Comparison of ENCODE assay signal across 19 cellular contexts in genomic region chr1:227913969-227914791, GRCh38. TPM values are rescaled to one million over a fixed set of nuclear protein-coding genes. Genes with fewer than 3 reads are reported as not detected.
A peak's percentile ranks its signal among the peaks of the same experiment; 100 is the strongest.
DNase-seq lines count a peak whose midpoint lies in the region; ATAC-seq, FAIRE-seq and TF ChIP-seq lines count a peak whose summit lies in the region.
"Had no signal": no experiment of that assay in that cellular context is flagged by ENCODE, and none has a peak within 500 bp of the region (broad histone marks: within the 10 kb centered on the region; RNA-seq: fewer than 3 reads in every experiment).

No MANE protein-coding gene starts in this region.

- no peaks in the 10 kb centered on the region for H3K27me3 ChIP-seq in A673 (replicated peaks; ENCODE audit: insufficient read depth, low read depth, low read length, poor library complexity)
- H3K27me3 ChIP-seq in HUES6 (ENCODE audit: control insufficient read depth, insufficient read depth, low read length) = no peaks in the 10 kb centered on the region
- H3K27me3 ChIP-seq: foreskin keratinocyte had no signal

- no peaks in the 10 kb centered on the region for H3K9me3 Mint-ChIP-seq in activated T-cell treated with anti-CD3 and anti-CD28 coated beads, Interleukin-2, amount 50 U/mL, for 4 hours
- H3K9me3 Mint-ChIP-seq: activated naive CD8-positive, alpha-beta T cell treated with anti-CD3 and anti-CD28 coated beads for 36 hours had no signal

- peaks cover 2% of the 10 kb centered on the region for H3K27me3 Mint-ChIP-seq in T-helper 17 cell
- no peaks in the 10 kb centered on the region for H3K27me3 Mint-ChIP-seq in activated T-cell treated with anti-CD3 and anti-CD28 coated beads, Interleukin-2, amount 50 U/mL, for 4 hours (ENCODE audit: low read depth)
- H3K27me3 Mint-ChIP-seq: activated naive CD8-positive, alpha-beta T cell treated with anti-CD3 and anti-CD28 coated beads for 36 hours had no signal

- intact Hi-C loops in A673 (cut with micrococcal nuclease; ENCODE audit: unreplicated experiment) = no loop called here
- intact Hi-C loops in kidney (cut with DNase I) = no loop called here

- CTCF ChIA-PET in A673 (lab: Charles Lee) = no interaction called here

- ATAC-seq in T-helper 17 cell = no peak
- no peak for ATAC-seq in activated T-cell treated with anti-CD3 and anti-CD28 coated beads, Interleukin-2, amount 50 U/mL, for 4 hours
- ATAC-seq: foreskin keratinocyte had no signal

- POLR2A ChIA-PET in A673 (lab: Charles Lee; ENCODE audit: low non-redundant PET) = no interaction called here

- no peak overlapping the region for H3K27ac Mint-ChIP-seq in T-helper 17 cell
- H3K27ac Mint-ChIP-seq: activated naive CD8-positive, alpha-beta T cell treated with anti-CD3 and anti-CD28 coated beads for 36 hours; B cell; memory B cell had no signal

- TF ChIP-seq CTCF in A673 (conservative IDR thresholded peaks at IDR 0.05; ENCODE audit: low read depth, low read length) (no peak), kidney (IDR thresholded peaks at IDR 0.05; ENCODE audit: borderline replicate concordance, extremely low read depth, insufficient read depth) (no peak)

- H3K9ac ChIP-seq in HUES6 (ENCODE audit: low read length) (peak overlapping the region; percentile 1), kidney (ENCODE audit: low read length in 2 of 2) (no peak overlapping the region)

- H3K4me3 ChIP-seq in A673 (ENCODE audit: low read depth, low read length, poor library complexity, severe bottlenecking) = no peak overlapping the region
- H3K4me3 ChIP-seq in HUES6 (ENCODE audit: low read depth, low read length) = no peak overlapping the region
- H3K4me3 ChIP-seq in kidney (ENCODE audit: low read length in 2 of 2) = no peak overlapping the region

- no peak for TF ChIP-seq POLR2A in GM12891 (IDR thresholded peaks at IDR 0.05; ENCODE audit: low read depth, low read length)

- H3K36me3 Mint-ChIP-seq in T-helper 17 cell (ENCODE audit: low read depth) = no peaks in the 10 kb centered on the region
- H3K36me3 Mint-ChIP-seq in activated T-cell treated with anti-CD3 and anti-CD28 coated beads, Interleukin-2, amount 50 U/mL, for 4 hours (ENCODE audit: insufficient read depth) = no peaks in the 10 kb centered on the region
- H3K36me3 Mint-ChIP-seq: activated naive CD8-positive, alpha-beta T cell treated with anti-CD3 and anti-CD28 coated beads for 36 hours; memory B cell had no signal

- FAIRE-seq in kidney (lab: Jason Lieb, UNC) (no peak), GM12891 (lab: Jason Lieb, UNC) (no peak)

- H3K9me3 ChIP-seq in A673 (ENCODE audit: low read depth, low read length, poor library complexity, severe bottlenecking) (no peaks in the 10 kb centered on the region), HUES6 (ENCODE audit: control insufficient read depth, insufficient read depth, low read depth, low read length) (no peaks in the 10 kb centered on the region), kidney (ENCODE audit: control insufficient read depth in 1 of 2, low read length in 2 of 2) (no peaks in the 10 kb centered on the region), T-helper 17 cell (ENCODE audit: control insufficient read depth, low read length, poor library complexity, severe bottlenecking) (no peaks in the 10 kb centered on the region)
- H3K9me3 ChIP-seq: neutrophil had no signal

- no peak overlapping the region for H3K27ac ChIP-seq in A673 (ENCODE audit: low read depth, low read length, poor library complexity, severe bottlenecking)
- H3K27ac ChIP-seq in HUES6 (ENCODE audit: low read depth, low read length) = no peak overlapping the region
- H3K27ac ChIP-seq in kidney (ENCODE audit: low read depth in 2 of 2, low read length in 2 of 2) = no peak overlapping the region
- H3K27ac ChIP-seq: foreskin keratinocyte, neutrophil had no signal

- no TSS peak for BruUV-seq in A673 (replicated peaks; lab: Mats Ljungman, UMichigan)

- H3K36me3 ChIP-seq in A673 (ENCODE audit: insufficient read depth, low read length, poor library complexity, severe bottlenecking) (no peaks in the 10 kb centered on the region), HUES6 (ENCODE audit: control insufficient read depth, insufficient read depth, low read length) (no peaks in the 10 kb centered on the region), kidney (ENCODE audit: control insufficient read depth in 1 of 2, insufficient read depth in 2 of 2, low read length in 2 of 2) (no peaks in the 10 kb centered on the region)
- H3K36me3 ChIP-seq: neutrophil had no signal

- H3K4me3 Mint-ChIP-seq in T-helper 17 cell = no peak overlapping the region
- no peak overlapping the region for H3K4me3 Mint-ChIP-seq in activated T-cell treated with anti-CD3 and anti-CD28 coated beads, Interleukin-2, amount 50 U/mL, for 4 hours
- H3K4me3 Mint-ChIP-seq: activated naive CD8-positive, alpha-beta T cell treated with anti-CD3 and anti-CD28 coated beads for 36 hours; B cell; memory B cell had no signal

- H3K4me1 ChIP-seq in A673 (ENCODE audit: insufficient read depth, low read length, poor library complexity, severe bottlenecking) (no peaks in the 10 kb centered on the region), HUES6 (ENCODE audit: control insufficient read depth, insufficient read depth, low read length) (peaks cover 56% of the 10 kb centered on the region), kidney (ENCODE audit: control insufficient read depth in 1 of 2, insufficient read depth in 1 of 2, low read depth in 1 of 2, low read length in 2 of 2) (no peaks in the 10 kb centered on the region)

- H3K4me1 Mint-ChIP-seq in T-helper 17 cell = peaks cover 4% of the 10 kb centered on the region
- H3K4me1 Mint-ChIP-seq in activated T-cell treated with anti-CD3 and anti-CD28 coated beads, Interleukin-2, amount 50 U/mL, for 4 hours (ENCODE audit: low read depth) = no peaks in the 10 kb centered on the region
- H3K4me1 Mint-ChIP-seq: activated naive CD8-positive, alpha-beta T cell treated with anti-CD3 and anti-CD28 coated beads for 36 hours; B cell; memory B cell had no signal

- DNase-seq in A673 (ENCODE audit: low spot score) (peak; percentile 15), NCI-H510A treated with DMSO at 0.1 percent for 48 hours (lab: John Stamatoyannopoulos, UW) (peak; percentile 62), kidney (peak; percentile 58), GM12891 (ENCODE audit: insufficient read length, low spot score) (no peak), T-helper 17 cell (no peak), MV-4-11 (lab: John Stamatoyannopoulos, UW) (no peak)
- DNase-seq in activated T-cell treated with anti-CD3 and anti-CD28 coated beads, Interleukin-2, amount 50 U/mL, for 4 hours = no peak
- DNase-seq: activated CD4-positive, alpha-beta T cell treated with anti-CD3 and anti-CD28 coated beads for 4 hours; activated naive CD8-positive, alpha-beta T cell treated with anti-CD3 and anti-CD28 coated beads for 36 hours; central memory CD4-positive, alpha-beta T cell; DMS153; foreskin keratinocyte; GOT3; NCI-H526 treated with DMSO at 0.1 percent for 48 hours; stimulated activated CD4-positive, alpha-beta T cell treated with anti-CD3 and anti-CD28 coated beads, Interleukin-4, amount 100 ng/mL, for 4 hours had no signal

TF ChIP-seq in GM12891, 5 proteins besides CTCF, POLR2A, EP300 and RAD21:
- TF ChIP-seq PAX5 (IDR thresholded peaks at IDR 0.05; ENCODE audit: insufficient read depth, low read length, severe bottlenecking) = no peak
- no peak for TF ChIP-seq POU2F2 (IDR thresholded peaks at IDR 0.05; ENCODE audit: low read depth, low read length)
- TF ChIP-seq POLR2AphosphoS5 (IDR thresholded peaks at IDR 0.05; ENCODE audit: low read depth, low read length) = no peak
- TF ChIP-seq SPI1 (IDR thresholded peaks at IDR 0.05; ENCODE audit: low read depth, low read length) = no peak
- TF ChIP-seq TAF1 (IDR thresholded peaks at IDR 0.05; ENCODE audit: low read depth, low read length) = no peak

RNA-seq across cellular contexts. Expression of gene WNT9A, which starts 33.6 kb away (rescaled TPM):
- total RNA-seq in A673 (2021) (not detected in 2 replicates), kidney (3.1 TPM), T-helper 17 cell (under 1 TPM; 0.10 to 0.18 TPM)
- polyA plus RNA-seq in kidney (ENCODE audit: insufficient read depth, low read depth, low replicate concordance) = 0.58 TPM
- not detected for polyA plus RNA-seq in GM12891 (2012; ENCODE audit: low read depth, missing spikeins)
- total RNA-seq in activated T-cell treated with anti-CD3 and anti-CD28 coated beads, Interleukin-2, amount 50 U/mL, for 4 hours = under 1 TPM; 0.05 to 0.08 (median 0.05) TPM
- total RNA-seq: activated naive CD8-positive, alpha-beta T cell treated with anti-CD3 and anti-CD28 coated beads for 36 hours; B cell had no signal

Comparison
In these comparisons a context has a peak if more than half of its experiments do, and no peak if none do; other contexts are left out.
1. DNase-seq: peak in A673 (single experiment), NCI-H510A treated with DMSO at 0.1 percent for 48 hours (single experiment) and kidney (single experiment); none in GM12891 (single experiment), T-helper 17 cell (0 of 3), activated T-cell treated with anti-CD3 and anti-CD28 coated beads, Interleukin-2, amount 50 U/mL, for 4 hours (single experiment) and MV-4-11 (single experiment).